ENCODE assay signal across 9 cellular contexts in genomic region chr14:79260406-79260805, GRCh38.
"Had no signal": no experiment of that assay in that cellular context is flagged by ENCODE, and none has a peak within 500 bp of the region (broad histone marks: within the 10 kb centered on the region; RNA-seq: fewer than 3 reads in every experiment).

No MANE protein-coding gene starts in this region.

- H3K27ac ChIP-seq: GM23248 had no signal

- H3K9me3 ChIP-seq: HAP-1 had no signal

- ATAC-seq: GM23338, HCT116 had no signal

- H3K4me1 ChIP-seq: HAP-1 had no signal

- H3K4me3 ChIP-seq: GM23248, GM23338, HAP-1 had no signal

- DNase-seq: GM23248, GOT3, H7, H9, HCEC 1CT, HFFc6 had no signal

- H3K36me3 ChIP-seq: HAP-1 had no signal
